ENCODE assay signal across 13 cellular contexts in genomic region chr7:50356212-50356944, GRCh38. TPM values are rescaled to one million over a fixed set of nuclear protein-coding genes. Genes with fewer than 3 reads are reported as not detected.
DNase-seq lines count a peak whose midpoint lies in the region; ATAC-seq and TF ChIP-seq lines count a peak whose summit lies in the region.
"Had no signal": no experiment of that assay in that cellular context is flagged by ENCODE, and none has a peak within 500 bp of the region (broad histone marks: within the 10 kb centered on the region; RNA-seq: fewer than 3 reads in every experiment).

No MANE protein-coding gene starts in this region.

- peaks cover 95% of the 10 kb centered on the region for H3K4me1 Mint-ChIP-seq in activated naive CD4-positive, alpha-beta T cell treated with anti-CD3 and anti-CD28 coated beads for 36 hours (ENCODE audit: low read depth)
- H3K4me1 Mint-ChIP-seq in activated CD8-positive, alpha-beta T cell treated with anti-CD3 and anti-CD28 coated beads for 36 hours (ENCODE audit: low read depth), result peaks cover 93% of the 10 kb centered on the region
- H3K4me1 Mint-ChIP-seq: H9 had no signal

- H3K36me3 ChIP-seq in thymus (ENCODE audit: control insufficient read depth, insufficient read depth) (peaks cover 46% of the 10 kb centered on the region), esophagus squamous epithelium (no peaks in the 10 kb centered on the region)
- H3K36me3 ChIP-seq: gastrocnemius medialis, neural progenitor cell, WERI-Rb-1 had no signal

- CTCF ChIA-PET in activated naive CD4-positive, alpha-beta T cell treated with anti-CD3 and anti-CD28 coated beads for 36 hours (lab: Charles Lee), result interaction anchor here (1.4 to 18.5 kb wide), 5 partner anchors 8 to 151 kb away, joined by 4 to 264 read pairs (median 7); no protein-coding TSS in a partner anchor
- CTCF ChIA-PET in activated CD8-positive, alpha-beta T cell treated with anti-CD3 and anti-CD28 coated beads for 36 hours (lab: Charles Lee), result interaction anchor here (1.0 to 5.5 kb wide), 5 partner anchors 10 to 151 kb away, joined by 3 to 43 read pairs (median 6); no protein-coding TSS in a partner anchor

- peak overlapping the region; percentile 100 for H3K27ac Mint-ChIP-seq in activated naive CD4-positive, alpha-beta T cell treated with anti-CD3 and anti-CD28 coated beads for 36 hours
- peak overlapping the region; percentile 99 for H3K27ac Mint-ChIP-seq in activated CD8-positive, alpha-beta T cell treated with anti-CD3 and anti-CD28 coated beads for 36 hours
- H3K27ac Mint-ChIP-seq: neural progenitor cell had no signal

- H3K9me3 ChIP-seq in thymus (ENCODE audit: control insufficient read depth) (no peaks in the 10 kb centered on the region), esophagus squamous epithelium (no peaks in the 10 kb centered on the region)
- H3K9me3 ChIP-seq: gastrocnemius medialis had no signal

- no peak for DNase-seq in activated naive CD4-positive, alpha-beta T cell treated with anti-CD3 and anti-CD28 coated beads for 36 hours
- no peak for DNase-seq in activated naive CD4-positive, alpha-beta T cell treated with Interleukin-2 at 50 U/mL for 16 hours
- DNase-seq in activated CD8-positive, alpha-beta T cell treated with anti-CD3 and anti-CD28 coated beads for 36 hours, result no peak
- DNase-seq in left colon, result peak in 1 of 2 donors; percentile 33
- DNase-seq in esophagus squamous epithelium (lab: John Stamatoyannopoulos, UW), result no peak
- DNase-seq: H9, WERI-Rb-1 had no signal

- H3K9me3 Mint-ChIP-seq in activated naive CD4-positive, alpha-beta T cell treated with anti-CD3 and anti-CD28 coated beads for 36 hours, result no peaks in the 10 kb centered on the region
- no peaks in the 10 kb centered on the region for H3K9me3 Mint-ChIP-seq in activated CD8-positive, alpha-beta T cell treated with anti-CD3 and anti-CD28 coated beads for 36 hours
- H3K9me3 Mint-ChIP-seq: H9 had no signal

- H3K4me3 ChIP-seq in thymus (ENCODE audit: low read length) (no peak overlapping the region), esophagus squamous epithelium (no peak overlapping the region)
- H3K4me3 ChIP-seq: gastrocnemius medialis, neural progenitor cell had no signal

- H3K27ac ChIP-seq in thymus (ENCODE audit: low read depth) (peak overlapping the region; percentile 99), esophagus squamous epithelium (peak overlapping the region in 2 of 4 donors; percentile 65 to 69)
- H3K27ac ChIP-seq: gastrocnemius medialis, neural progenitor cell, WERI-Rb-1 had no signal

- H3K4me3 Mint-ChIP-seq in activated naive CD4-positive, alpha-beta T cell treated with anti-CD3 and anti-CD28 coated beads for 36 hours, result peak overlapping the region; percentile 32
- peak overlapping the region; percentile 25 for H3K4me3 Mint-ChIP-seq in activated CD8-positive, alpha-beta T cell treated with anti-CD3 and anti-CD28 coated beads for 36 hours
- H3K4me3 Mint-ChIP-seq: H9, neural progenitor cell had no signal

- no peak for TF ChIP-seq CTCF in activated CD8-positive, alpha-beta T cell treated with anti-CD3 and anti-CD28 coated beads for 36 hours (IDR thresholded peaks at IDR 0.05)
- TF ChIP-seq CTCF in esophagus squamous epithelium (IDR thresholded peaks at IDR 0.05), result no peak

- no peaks in the 10 kb centered on the region for H3K27me3 Mint-ChIP-seq in activated naive CD4-positive, alpha-beta T cell treated with anti-CD3 and anti-CD28 coated beads for 36 hours (ENCODE audit: low read depth)
- no peaks in the 10 kb centered on the region for H3K27me3 Mint-ChIP-seq in activated CD8-positive, alpha-beta T cell treated with anti-CD3 and anti-CD28 coated beads for 36 hours

- intact Hi-C loops in activated naive CD4-positive, alpha-beta T cell treated with anti-CD3 and anti-CD28 coated beads for 36 hours (cut with micrococcal nuclease), result no loop called here
- intact Hi-C loops in activated CD8-positive, alpha-beta T cell treated with anti-CD3 and anti-CD28 coated beads for 36 hours (cut with micrococcal nuclease), result no loop called here
- intact Hi-C loops in left colon (cut with DNase I, micrococcal nuclease), result loop anchor here in 1 of 2 donors (10.0 kb wide), 1 partner anchor 58 kb away; no protein-coding TSS in a partner anchor
- intact Hi-C loops in esophagus squamous epithelium (cut with DNase I), result no loop called here

- TF ChIP-seq POLR2A in esophagus squamous epithelium (IDR thresholded peaks at IDR 0.05), result no peak

- H3K27me3 ChIP-seq in thymus (ENCODE audit: control insufficient read depth, insufficient read depth) (no peaks in the 10 kb centered on the region), esophagus squamous epithelium (no peaks in the 10 kb centered on the region)
- H3K27me3 ChIP-seq: gastrocnemius medialis, neural progenitor cell had no signal

- POLR2A ChIA-PET in activated CD8-positive, alpha-beta T cell treated with anti-CD3 and anti-CD28 coated beads for 36 hours (lab: Charles Lee), result interaction anchor here (25.9 to 40.7 kb wide), 3 partner anchors 5 to 37 kb away, joined by 1027 to 1646 read pairs (median 1027); partner anchors contain the start of gene IKZF1

- H3K4me1 ChIP-seq in thymus (ENCODE audit: control insufficient read depth, insufficient read depth, low read length), result peaks cover 71% of the 10 kb centered on the region
- H3K4me1 ChIP-seq in esophagus squamous epithelium, result peaks cover 0 to 8% (median 0%) of the 10 kb centered on the region in 3 donors
- H3K4me1 ChIP-seq: gastrocnemius medialis, neural progenitor cell had no signal

- H3K36me3 Mint-ChIP-seq in activated naive CD4-positive, alpha-beta T cell treated with anti-CD3 and anti-CD28 coated beads for 36 hours (ENCODE audit: low read depth), result peaks cover 84% of the 10 kb centered on the region
- peaks cover 93% of the 10 kb centered on the region for H3K36me3 Mint-ChIP-seq in activated CD8-positive, alpha-beta T cell treated with anti-CD3 and anti-CD28 coated beads for 36 hours (ENCODE audit: low read depth)
- H3K36me3 Mint-ChIP-seq: neural progenitor cell had no signal

- no peak for ATAC-seq in activated CD8-positive, alpha-beta T cell treated with anti-CD3 and anti-CD28 coated beads for 36 hours
- peak; percentile 24 for ATAC-seq in left colon
- ATAC-seq in HG03025 (IDR thresholded peaks at IDR 0.05; ENCODE audit: low FRiP score, unreplicated experiment), result no peak
- no peak for ATAC-seq in GM19452 (IDR thresholded peaks at IDR 0.05; ENCODE audit: unreplicated experiment)
- ATAC-seq: gastrocnemius medialis had no signal

- 87% methylated on average over 15 of the region's 15 CpGs for WGBS in thymus
- 73 to 79% methylated on average over 10 to 11 of the region's 15 CpGs for WGBS in esophagus squamous epithelium, 2 donors

RNA-seq across cellular contexts. Expression of gene IKZF1, which starts 51.9 kb away (rescaled TPM):
- 100 to 1,000 TPM; 213 to 226 TPM for total RNA-seq in activated naive CD4-positive, alpha-beta T cell treated with anti-CD3 and anti-CD28 coated beads for 36 hours
- total RNA-seq in activated CD8-positive, alpha-beta T cell treated with anti-CD3 and anti-CD28 coated beads for 36 hours, result 100 to 1,000 TPM; 277 to 295 TPM
- total RNA-seq in left colon, result 10 to 100 TPM in 1 of 2 donors, 1 to 10 TPM in 1; 5.6 to 11.2 TPM
- 99.0 TPM for polyA plus RNA-seq in thymus
- 10 to 100 TPM in 2 of 4 donors, 1 to 10 TPM in 2; 4.9 to 29.6 (median 8.4) TPM for total RNA-seq in esophagus squamous epithelium
- total RNA-seq: bronchial epithelial cell had no signal

Comparison
In these comparisons a context has a peak if more than half of its experiments do, and no peak if none do; other contexts are left out.
1. RNA of gene IKZF1, which starts 51.9 kb away (total RNA-seq): 277 to 295 TPM in activated CD8-positive, alpha-beta T cell treated with anti-CD3 and anti-CD28 coated beads for 36 hours and 213 to 226 TPM in activated naive CD4-positive, alpha-beta T cell treated with anti-CD3 and anti-CD28 coated beads for 36 hours; 5.6 to 11.2 TPM in left colon and 4.9 to 29.6 TPM in esophagus squamous epithelium; every median in the first group is over 4 times any median in the second.